Comparison of ENCODE assay signal across 19 cellular contexts in the genomic region with DNA sequence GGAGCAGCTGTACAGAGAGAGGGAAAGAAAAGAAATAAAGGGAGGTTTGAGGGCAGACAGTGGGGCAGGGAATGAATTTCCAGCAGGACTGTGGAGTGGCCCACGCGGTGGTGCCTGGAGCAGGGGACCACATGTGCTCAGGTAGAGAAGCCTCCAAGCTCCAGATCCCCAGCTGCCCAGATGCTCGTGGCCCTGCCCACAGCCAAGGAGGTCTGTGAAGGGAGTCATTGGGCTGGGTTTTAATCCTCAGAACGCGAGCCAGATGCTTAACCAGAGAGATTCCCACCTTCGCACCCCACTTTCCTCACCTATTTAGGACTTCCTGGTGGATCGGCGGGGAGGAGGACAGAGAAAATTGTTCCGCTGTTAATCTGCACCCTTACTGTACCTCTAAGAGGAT.
DNase-seq lines count a peak whose midpoint lies in the region; ATAC-seq and TF ChIP-seq lines count a peak whose summit lies in the region.
"Had no signal": no experiment of that assay in that cellular context is flagged by ENCODE, and none has a peak within 500 bp of the region (broad histone marks: within the 10 kb centered on the region; RNA-seq: fewer than 3 reads in every experiment).

No MANE protein-coding gene starts in this region.

- no peaks in the 10 kb centered on the region for H3K4me1 Mint-ChIP-seq in GM23338
- no peaks in the 10 kb centered on the region for H3K4me1 Mint-ChIP-seq in chondrocyte (ENCODE audit: low read depth)
- H3K4me1 Mint-ChIP-seq in T-helper 2 cell treated with Interferon-gamma antibody and Interleukin-4, amounts not matched to agents 5 μg/mL and 100 μg/mL, for 36 hours (ENCODE audit: low read depth) = peaks cover 7% of the 10 kb centered on the region
- H3K4me1 Mint-ChIP-seq: CD14-positive monocyte had no signal

- H3K4me2 ChIP-seq in SK-N-SH = no peak overlapping the region
- no peak overlapping the region for H3K4me2 ChIP-seq in GM23338
- H3K4me2 ChIP-seq: A549, BLaER1 had no signal

- H2AFZ ChIP-seq in SK-N-SH (ENCODE audit: low read depth) (no peak overlapping the region), GM23338 (0 out of 2 replicates have a peak overlapping the region, but pooled peaks have one; percentile 39)
- H2AFZ ChIP-seq: GM23248 had no signal

- CTCF ChIA-PET in SK-N-SH (lab: Yijun Ruan, JAX) = interaction anchor here (0.8 to 0.9 kb wide), 3 partner anchors 8 to 19 kb away, joined by 3 to 4 read pairs (median 3); no protein-coding TSS in a partner anchor

- peaks cover 0 to 5% of the 10 kb centered on the region in 2 experiments; a peak in 2 of 4 replicates for H3K4me1 ChIP-seq in SK-N-SH (ENCODE audit: control insufficient read depth in 1 of 2, insufficient read depth in 2 of 2, low read depth in 1 of 2, low read length in 1 of 2)
- no peaks in the 10 kb centered on the region for H3K4me1 ChIP-seq in GM23338 (ENCODE audit: insufficient read depth)
- no peaks in the 10 kb centered on the region for H3K4me1 ChIP-seq in colonic mucosa
- H3K4me1 ChIP-seq: A549, BLaER1 had no signal

- H4K20me1 ChIP-seq in SK-N-SH (ENCODE audit: insufficient read depth) = no peaks in the 10 kb centered on the region
- H4K20me1 ChIP-seq in GM23338 (replicated peaks; ENCODE audit: insufficient read depth) = no peaks in the 10 kb centered on the region
- H4K20me1 ChIP-seq: BLaER1 had no signal

- TF ChIP-seq CTCF in SK-N-SH (IDR thresholded peaks at IDR 0.05) = no peak
- no peak for TF ChIP-seq CTCF in GM23338 (conservative IDR thresholded peaks at IDR 0.05; ENCODE audit: low read depth in 2 of 2)
- no peak for TF ChIP-seq CTCF in chondrocyte (IDR thresholded peaks at IDR 0.05)
- no peak for TF ChIP-seq CTCF in colonic mucosa (IDR thresholded peaks at IDR 0.05)

- H3K4me3 ChIP-seq in SK-N-SH (ENCODE audit: low read depth in 2 of 2, low read length in 1 of 2) (no peak overlapping the region), GM23338 (no peak overlapping the region), colonic mucosa (no peak overlapping the region)
- H3K4me3 ChIP-seq: A549, BLaER1, GM23248 had no signal

- H3K79me2 ChIP-seq in SK-N-SH (ENCODE audit: insufficient read depth) = no peaks in the 10 kb centered on the region
- no peaks in the 10 kb centered on the region for H3K79me2 ChIP-seq in GM23338 (replicated peaks; ENCODE audit: insufficient read depth)

- no peak overlapping the region for H3K9ac ChIP-seq in SK-N-SH
- H3K9ac ChIP-seq in colonic mucosa (ENCODE audit: low read depth in 2 of 2, low read length in 2 of 2) = no peak overlapping the region
- H3K9ac ChIP-seq: BLaER1, GM23248 had no signal

- 92% methylated on average over 9 of the region's 9 CpGs for WGBS in SK-N-SH (ENCODE audit: low lambda C conversion rate)

- H3K4me3 Mint-ChIP-seq in GM23338 (no peak overlapping the region), chondrocyte (ENCODE audit: unreplicated experiment) (no peak overlapping the region)
- no peak overlapping the region for H3K4me3 Mint-ChIP-seq in T-helper 2 cell treated with Interferon-gamma antibody and Interleukin-4, amounts not matched to agents 5 μg/mL and 100 μg/mL, for 36 hours
- H3K4me3 Mint-ChIP-seq: CD14-positive monocyte; CD8-positive, alpha-beta T cell; HFFc6 had no signal

- POLR2A ChIA-PET in SK-N-SH (lab: Yijun Ruan, JAX) = no interaction called here

- H3K9me3 Mint-ChIP-seq in GM23338 (no peaks in the 10 kb centered on the region), chondrocyte (ENCODE audit: low read depth) (no peaks in the 10 kb centered on the region)
- H3K9me3 Mint-ChIP-seq in T-helper 2 cell treated with Interferon-gamma antibody and Interleukin-4, amounts not matched to agents 5 μg/mL and 100 μg/mL, for 36 hours = peaks cover 4% of the 10 kb centered on the region
- H3K9me3 Mint-ChIP-seq: CD8-positive, alpha-beta T cell; HFFc6 had no signal

- H3K27me3 ChIP-seq in SK-N-SH (ENCODE audit: insufficient read depth) (no peaks in the 10 kb centered on the region), GM23338 (ENCODE audit: insufficient read depth) (no peaks in the 10 kb centered on the region), colonic mucosa (no peaks in the 10 kb centered on the region)
- H3K27me3 ChIP-seq: BLaER1 had no signal

- no peaks in the 10 kb centered on the region for H3F3A ChIP-seq in SK-N-SH (replicated peaks; ENCODE audit: insufficient read depth)
- H3F3A ChIP-seq in GM23338 (replicated peaks; ENCODE audit: low read depth) = no peaks in the 10 kb centered on the region

- H3K36me3 ChIP-seq in SK-N-SH (replicated peaks in 1 of 2; ENCODE audit: control insufficient read depth in 1 of 2, insufficient read depth in 2 of 2, low read length in 1 of 2) (no peaks in the 10 kb centered on the region), GM23338 (ENCODE audit: insufficient read depth) (no peaks in the 10 kb centered on the region), colonic mucosa (no peaks in the 10 kb centered on the region)
- H3K36me3 ChIP-seq: BLaER1 had no signal

- no peaks in the 10 kb centered on the region for H3K9me3 ChIP-seq in SK-N-SH
- no peaks in the 10 kb centered on the region for H3K9me3 ChIP-seq in colonic mucosa
- H3K9me3 ChIP-seq: A549, BLaER1 had no signal

- H3K27ac ChIP-seq in SK-N-SH (ENCODE audit: low read depth in 2 of 2, low read length in 1 of 2) (no peak overlapping the region), GM23338 (ENCODE audit: low read depth) (no peak overlapping the region), colonic mucosa (no peak overlapping the region)
- H3K27ac ChIP-seq: 22Rv1, A549, BLaER1, GM23248, HL-60 had no signal

- intact Hi-C loops in sciatic nerve (cut with DNase I) (no loop called here), colonic mucosa (cut with DNase I) (no loop called here)

- DNase-seq in SK-N-SH = peak; percentile 39
- no peak for DNase-seq in GM23338 (ENCODE audit: low spot score)
- DNase-seq in chondrocyte (ENCODE audit: low spot score) = peak; percentile 55
- no peak for DNase-seq in sciatic nerve (ENCODE audit: low spot score)
- DNase-seq in iPS-NIHi11 (ENCODE audit: low spot score) = no peak
- no peak for DNase-seq in colonic mucosa
- no peak for DNase-seq in T-helper 2 cell treated with Interferon-gamma antibody and Interleukin-4, amounts not matched to agents 5 μg/mL and 100 μg/mL, for 36 hours (ENCODE audit: low spot score)
- DNase-seq: AML-193; CD8-positive, alpha-beta T cell; DMS 273 treated with DMSO at 0.1 percent for 48 hours; GM23248; HFFc6 had no signal

- H3K27ac Mint-ChIP-seq in GM23338 (no peak overlapping the region), chondrocyte (ENCODE audit: unreplicated experiment) (no peak overlapping the region)
- H3K27ac Mint-ChIP-seq in T-helper 2 cell treated with Interferon-gamma antibody and Interleukin-4, amounts not matched to agents 5 μg/mL and 100 μg/mL, for 36 hours = no peak overlapping the region
- H3K27ac Mint-ChIP-seq: CD14-positive monocyte; CD8-positive, alpha-beta T cell; HFFc6 had no signal

- no peaks in the 10 kb centered on the region for H3K36me3 Mint-ChIP-seq in GM23338 (ENCODE audit: low read depth)
- H3K36me3 Mint-ChIP-seq in chondrocyte (ENCODE audit: low read depth) = no peaks in the 10 kb centered on the region
- H3K36me3 Mint-ChIP-seq in T-helper 2 cell treated with Interferon-gamma antibody and Interleukin-4, amounts not matched to agents 5 μg/mL and 100 μg/mL, for 36 hours (ENCODE audit: low read depth) = peaks cover 17% of the 10 kb centered on the region
- H3K36me3 Mint-ChIP-seq: CD14-positive monocyte; CD8-positive, alpha-beta T cell had no signal

- no peaks in the 10 kb centered on the region for H3K9me2 ChIP-seq in SK-N-SH
- no peaks in the 10 kb centered on the region for H3K9me2 ChIP-seq in GM23338 (ENCODE audit: insufficient read depth)

- no peaks in the 10 kb centered on the region for H3K27me3 Mint-ChIP-seq in GM23338 (ENCODE audit: insufficient read depth, low read depth, poor library complexity)
- H3K27me3 Mint-ChIP-seq in chondrocyte (ENCODE audit: low read depth) = no peaks in the 10 kb centered on the region
- H3K27me3 Mint-ChIP-seq in T-helper 2 cell treated with Interferon-gamma antibody and Interleukin-4, amounts not matched to agents 5 μg/mL and 100 μg/mL, for 36 hours (ENCODE audit: low read depth) = peaks cover 3% of the 10 kb centered on the region

- TF ChIP-seq RAD21 in SK-N-SH (IDR thresholded peaks at IDR 0.05; ENCODE audit: low read length) = no peak

- no peak for ATAC-seq in SK-N-SH treated with all-trans-retinoic acid at 6 μM for 48 hours
- ATAC-seq in GM23338 = no peak
- peak; percentile 32 for ATAC-seq in sciatic nerve
- ATAC-seq: CD8-positive, alpha-beta T cell; HCT116 had no signal

- no peak for TF ChIP-seq EP300 in SK-N-SH (IDR thresholded peaks at IDR 0.05; ENCODE audit: borderline replicate concordance in 1 of 2, low read depth in 1 of 2, low read length in 1 of 2)

TF ChIP-seq in SK-N-SH, 30 proteins besides CTCF, POLR2A, EP300 and RAD21 (continues in another document):
- TF ChIP-seq RFX5 (IDR thresholded peaks at IDR 0.05; ENCODE audit: low read length) (no peak), RXRA (IDR thresholded peaks at IDR 0.05; ENCODE audit: borderline replicate concordance, low read depth) (no peak), TAF1 (IDR thresholded peaks at IDR 0.05; ENCODE audit: borderline replicate concordance, low read depth, low read length) (no peak)

TF ChIP-seq in SK-N-SH treated with all-trans-retinoic acid at 6 μM for 48 hours, 23 proteins besides CTCF, POLR2A, EP300 and RAD21 (continues in another document):
- no peak for TF ChIP-seq ISL1 (CRISPR knock-in tag; IDR thresholded peaks at IDR 0.05)
- no peak for TF ChIP-seq PPARA (CRISPR knock-in tag; IDR thresholded peaks at IDR 0.05; ENCODE audit: borderline replicate concordance)
- TF ChIP-seq TOX (CRISPR knock-in tag; IDR thresholded peaks at IDR 0.05; ENCODE audit: borderline replicate concordance) = no peak
- TF ChIP-seq ZNF565 (CRISPR knock-in tag; conservative IDR thresholded peaks at IDR 0.05; ENCODE audit: low read depth) = no peak
- TF ChIP-seq BACH2 (CRISPR knock-in tag; IDR thresholded peaks at IDR 0.05; ENCODE audit: borderline replicate concordance) = no peak
- no peak for TF ChIP-seq ZNF8 (CRISPR knock-in tag; IDR thresholded peaks at IDR 0.05)

TF ChIP-seq in GM23338, 12 proteins besides CTCF, POLR2A, EP300 and RAD21 (continues in another document):
- TF ChIP-seq JUNB (IDR thresholded peaks at IDR 0.05; ENCODE audit: unreplicated experiment) = no peak

Comparison
In these comparisons a context has a peak if more than half of its experiments do, and no peak if none do; other contexts are left out.
1. DNase-seq: peak in SK-N-SH (single experiment) and chondrocyte (single experiment); none in GM23338 (single experiment), sciatic nerve (single experiment), iPS-NIHi11 (single experiment), colonic mucosa (single experiment) and T-helper 2 cell treated with Interferon-gamma antibody and Interleukin-4, amounts not matched to agents 5 μg/mL and 100 μg/mL, for 36 hours (single experiment).